ENCODE assay signal across 12 cellular contexts in the genomic region with DNA sequence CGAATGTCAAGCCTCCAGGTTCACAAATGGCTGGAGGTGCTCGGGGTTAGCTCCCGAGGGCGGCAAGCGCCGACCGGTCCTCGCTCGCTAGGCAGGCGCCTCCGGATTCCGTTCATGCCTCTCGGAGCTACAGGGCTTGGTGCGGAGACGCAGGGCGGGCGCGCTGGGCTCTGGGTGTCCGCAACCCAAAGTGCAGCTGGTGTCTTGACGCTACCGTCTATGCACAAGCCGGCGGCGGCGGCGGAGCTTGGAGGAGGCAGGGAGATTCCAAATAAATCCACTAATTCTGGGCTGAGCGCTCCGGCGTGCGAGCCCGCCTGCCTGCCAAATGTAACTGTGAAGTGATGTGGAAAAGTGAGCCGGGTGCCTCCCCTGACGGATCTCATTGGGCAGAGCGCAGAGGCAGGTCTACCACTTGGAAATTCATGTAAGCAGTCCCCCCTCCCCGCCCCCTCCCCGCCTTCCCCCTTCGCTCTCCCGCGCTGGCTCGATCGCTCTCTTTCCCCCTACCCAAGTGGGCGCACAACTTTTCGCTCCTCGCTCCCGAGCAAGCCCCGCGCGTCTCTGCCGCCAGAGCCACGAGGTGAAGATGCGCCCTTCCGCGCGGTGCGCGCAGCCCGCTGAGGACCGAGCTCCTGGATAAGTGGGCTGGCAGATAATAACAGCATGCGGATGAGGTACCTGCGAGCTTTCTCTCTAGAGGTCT. TPM values are rescaled to one million over a fixed set of nuclear protein-coding genes. Genes with fewer than 3 reads are reported as not detected.
DNase-seq lines count a peak whose midpoint lies in the region; ATAC-seq and TF ChIP-seq lines count a peak whose summit lies in the region.
"Had no signal": no experiment of that assay in that cellular context is flagged by ENCODE, and none has a peak within 500 bp of the region (broad histone marks: within the 10 kb centered on the region; RNA-seq: fewer than 3 reads in every experiment).

A gene with protein sequence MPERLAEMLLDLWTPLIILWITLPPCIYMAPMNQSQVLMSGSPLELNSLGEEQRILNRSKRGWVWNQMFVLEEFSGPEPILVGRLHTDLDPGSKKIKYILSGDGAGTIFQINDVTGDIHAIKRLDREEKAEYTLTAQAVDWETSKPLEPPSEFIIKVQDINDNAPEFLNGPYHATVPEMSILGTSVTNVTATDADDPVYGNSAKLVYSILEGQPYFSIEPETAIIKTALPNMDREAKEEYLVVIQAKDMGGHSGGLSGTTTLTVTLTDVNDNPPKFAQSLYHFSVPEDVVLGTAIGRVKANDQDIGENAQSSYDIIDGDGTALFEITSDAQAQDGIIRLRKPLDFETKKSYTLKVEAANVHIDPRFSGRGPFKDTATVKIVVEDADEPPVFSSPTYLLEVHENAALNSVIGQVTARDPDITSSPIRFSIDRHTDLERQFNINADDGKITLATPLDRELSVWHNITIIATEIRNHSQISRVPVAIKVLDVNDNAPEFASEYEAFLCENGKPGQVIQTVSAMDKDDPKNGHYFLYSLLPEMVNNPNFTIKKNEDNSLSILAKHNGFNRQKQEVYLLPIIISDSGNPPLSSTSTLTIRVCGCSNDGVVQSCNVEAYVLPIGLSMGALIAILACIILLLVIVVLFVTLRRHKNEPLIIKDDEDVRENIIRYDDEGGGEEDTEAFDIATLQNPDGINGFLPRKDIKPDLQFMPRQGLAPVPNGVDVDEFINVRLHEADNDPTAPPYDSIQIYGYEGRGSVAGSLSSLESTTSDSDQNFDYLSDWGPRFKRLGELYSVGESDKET (minus strand): TSS at position 338 of the 706 bp plus-strand sequence. CDS start 15,035 bp downstream, outside the sequence.

- H4K8ac ChIP-seq in mesenchymal stem cell (ENCODE audit: low read length): no peak within 1 kb of the TSS

- H3K4ac ChIP-seq in mesenchymal stem cell (ENCODE audit: low read depth in 1 of 2, low read length in 2 of 2): no peak within 1 kb of the TSS

- ATAC-seq in thoracic aorta (ENCODE audit: insufficient number of reproducible peaks, low FRiP score, low read depth): no peak
- ATAC-seq: GM12878 had no signal

- peak; percentile 59 to 79 for DNase-seq in NCI-H2081 (lab: John Stamatoyannopoulos, UW)
- DNase-seq in NCI-H2081 treated with DMSO at 0.1 percent for 48 hours (lab: John Stamatoyannopoulos, UW): no peak
- DNase-seq in caudate nucleus (lab: John Stamatoyannopoulos, UW): peak in 44 of 61 donors; percentile 29 to 86 (median 60)
- DNase-seq in mesenchymal stem cell: no peak
- DNase-seq in thoracic aorta (ENCODE audit: low spot score): no peak
- no peak for DNase-seq in stimulated activated CD4-positive, alpha-beta T cell treated with anti-CD3 and anti-CD28 coated beads, Interleukin-4, amount 100 ng/mL, for 4 hours
- DNase-seq in SIG-M5 (lab: John Stamatoyannopoulos, UW): no peak
- DNase-seq in mucosa of gallbladder (ENCODE audit: low spot score): no peak
- DNase-seq: KG1; stimulated activated CD4-positive, alpha-beta T cell treated with anti-CD3 and anti-CD28 coated beads, Interleukin-1b, Interleukin-23, amount 100 ng/mL, for 48 hours had no signal

- no peak within 1 kb of the TSS for H4K91ac ChIP-seq in mesenchymal stem cell (ENCODE audit: low read length)

- H3K14ac ChIP-seq in mesenchymal stem cell (ENCODE audit: low read length in 2 of 2): no peak within 1 kb of the TSS

- no peak within 1 kb of the TSS for H3K23ac ChIP-seq in mesenchymal stem cell (ENCODE audit: low read length in 2 of 2)

- H3K36me3 ChIP-seq in mesenchymal stem cell (ENCODE audit: control insufficient read depth in 1 of 2, insufficient read depth in 2 of 2, low read depth in 1 of 2, low read length in 2 of 2) (no peaks in the 10 kb centered on the region), thoracic aorta (no peaks in the 10 kb centered on the region)

- H3K4me1 ChIP-seq in mesenchymal stem cell (ENCODE audit: control insufficient read depth, insufficient read depth, low read depth, low read length) (peaks cover 22% of the 10 kb centered on the region), thoracic aorta (ENCODE audit: control insufficient read depth in 1 of 2, low read depth in 2 of 2) (peaks cover 0 to 10% of the 10 kb centered on the region in 2 donors)

- H3K18ac ChIP-seq in mesenchymal stem cell (ENCODE audit: low read depth in 1 of 2, low read length in 2 of 2): no peak within 1 kb of the TSS

- no peak within 1 kb of the TSS for H2BK15ac ChIP-seq in mesenchymal stem cell (ENCODE audit: low read depth, poor library complexity, severe bottlenecking)

- no peak within 1 kb of the TSS for H2AFZ ChIP-seq in mesenchymal stem cell (ENCODE audit: low read depth, low read length)

- under 1% methylated on average over 49 of the region's 60 CpGs for WGBS in mesenchymal stem cell

- TF ChIP-seq CTCF in thoracic aorta (IDR thresholded peaks at IDR 0.05): no peak

- peak within 1 kb of the TSS in 1 of 2 experiments; percentile 54 for H3K4me3 ChIP-seq in mesenchymal stem cell (ENCODE audit: insufficient read depth in 1 of 2, low read depth in 1 of 2, low read length in 2 of 2)
- H3K4me3 ChIP-seq in thoracic aorta: peak within 1 kb of the TSS; percentile 73
- H3K4me3 ChIP-seq: GM12878 had no signal

- no peak within 1 kb of the TSS for H2AK5ac ChIP-seq in mesenchymal stem cell (ENCODE audit: low read length, severe bottlenecking)

- no peak within 1 kb of the TSS for H2BK120ac ChIP-seq in mesenchymal stem cell (ENCODE audit: low read depth, low read length)

- no peak within 1 kb of the TSS for H2BK5ac ChIP-seq in mesenchymal stem cell (ENCODE audit: low read depth, low read length, poor library complexity, severe bottlenecking)

- H3K9ac ChIP-seq in mesenchymal stem cell (ENCODE audit: low read length): no peak within 1 kb of the TSS

- H3K9me3 ChIP-seq in mesenchymal stem cell (ENCODE audit: control insufficient read depth, low read length) (no peaks in the 10 kb centered on the region), thoracic aorta (no peaks in the 10 kb centered on the region)

- H2BK12ac ChIP-seq in mesenchymal stem cell (ENCODE audit: low read length in 2 of 2): no peak within 1 kb of the TSS

- H3K27me3 ChIP-seq in mesenchymal stem cell (ENCODE audit: control insufficient read depth in 1 of 2, insufficient read depth in 1 of 2, low read length in 2 of 2) (peaks cover 30 to 52% of the 10 kb centered on the region in 2 experiments), thoracic aorta (replicated peaks; ENCODE audit: insufficient read depth) (no peaks in the 10 kb centered on the region)

- H3K4me2 ChIP-seq in mesenchymal stem cell (ENCODE audit: low read length, poor library complexity, severe bottlenecking): peak within 1 kb of the TSS; percentile 97

- H3K27ac ChIP-seq in caudate nucleus (ENCODE audit: low read depth, low read length) (peak within 1 kb of the TSS; percentile 76), mesenchymal stem cell (ENCODE audit: low read length, poor library complexity, severe bottlenecking) (no peak within 1 kb of the TSS), thoracic aorta (peak within 1 kb of the TSS in 1 of 2 donors; percentile 40)

- no peaks in the 10 kb centered on the region for H3K79me1 ChIP-seq in mesenchymal stem cell (replicated peaks; ENCODE audit: low read length, poor library complexity, severe bottlenecking)

RNA-seq across cellular contexts. Expression of the gene that starts here (rescaled TPM):
- 0.61 TPM for polyA plus RNA-seq in mesenchymal stem cell (2013, experiment 1 of 2)
- polyA plus RNA-seq in mesenchymal stem cell (2013, experiment 2 of 2): 0.33 TPM
- total RNA-seq in thoracic aorta: 1 to 10 TPM; 5.4 to 7.0 TPM
- total RNA-seq in mucosa of gallbladder: 0.43 TPM
- total RNA-seq: T-helper 1 cell treated with Interleukin-12 subunit alpha and Interleukin-12 subunit beta and Interleukin-4 antibody, amounts not matched to agents 30 ng/mL and 1 ng/mL, for 36 hours had no signal

Comparison
In these comparisons a context has a peak if more than half of its experiments do, and no peak if none do; other contexts are left out.
1. DNase-seq: peak in NCI-H2081 (2 of 2) and caudate nucleus (44 of 61); none in NCI-H2081 treated with DMSO at 0.1 percent for 48 hours (single experiment), mesenchymal stem cell (single experiment), thoracic aorta (single experiment), stimulated activated CD4-positive, alpha-beta T cell treated with anti-CD3 and anti-CD28 coated beads, Interleukin-4, amount 100 ng/mL, for 4 hours (0 of 2), SIG-M5 (single experiment) and mucosa of gallbladder (single experiment).